ENCODE assay signal across 8 cellular contexts in genomic region chr22:38353142-38353629, GRCh38. TPM values are rescaled to one million over a fixed set of nuclear protein-coding genes. Genes with fewer than 3 reads are reported as not detected.
DNase-seq lines count a peak whose midpoint lies in the region; ATAC-seq and TF ChIP-seq lines count a peak whose summit lies in the region.

No MANE protein-coding gene starts in this region.

- peaks cover 0 to 27% of the 10 kb centered on the region in 2 donors for H3K36me3 ChIP-seq in left lung

- H3K9me3 ChIP-seq in left lung: no peaks in the 10 kb centered on the region

- TF ChIP-seq CTCF in cardiac fibroblast (IDR thresholded peaks at IDR 0.05; ENCODE audit: low read depth, low read length) (peak; percentile 59), left lung (IDR thresholded peaks at IDR 0.05) (peak; percentile 97 to 99)

- peak; percentile 80 to 81 for ATAC-seq in activated CD4-positive, CD25-positive, alpha-beta regulatory T cell treated with anti-CD3 and anti-CD28 coated beads, Interleukin-2, amount 50 U/mL, for 24 hours
- ATAC-seq in left lung (peak; percentile 96), HG03432 (IDR thresholded peaks at IDR 0.05; ENCODE audit: unreplicated experiment) (no peak)

- H3K4me3 ChIP-seq in cardiac fibroblast (replicated peaks in 1 of 2; ENCODE audit: low read depth in 2 of 2, low read length in 2 of 2) (no peak overlapping the region), left lung (no peak overlapping the region)

- no peak overlapping the region for H3K27ac ChIP-seq in left lung

- intact Hi-C loops in left lung (cut with DNase I): loop anchor here in 1 of 2 donors (10.0 kb wide), 1 partner anchor 238 kb away; the partner anchor contains the start of gene BAIAP2L2

- H3K27me3 ChIP-seq in left lung: peaks cover 0 to 9% of the 10 kb centered on the region in 2 donors

- DNase-seq in DMS 273 (lab: John Stamatoyannopoulos, UW; ENCODE audit: unreplicated experiment) (peak; percentile 73), DMS 273 treated with DMSO at 0.1 percent for 48 hours (lab: John Stamatoyannopoulos, UW) (no peak), LHCN-M2 (ENCODE audit: low read depth) (peak; percentile 41), cardiac fibroblast (ENCODE audit: low read depth in 2 of 2) (peak; percentile 59), left lung (peak; percentile 66 to 96)
- DNase-seq in stimulated activated CD4-positive, alpha-beta T cell treated with anti-CD3 and anti-CD28 coated beads, Interleukin-4, amount 100 ng/mL, for 48 hours (ENCODE audit: low read depth in 2 of 2): peak; percentile 39 to 67

- H3K4me1 ChIP-seq in left lung: peaks cover 0 to 6% of the 10 kb centered on the region in 2 donors

RNA-seq across cellular contexts. Expression of gene CSNK1E, which starts 36.0 kb away (rescaled TPM):
- 121 and 134 TPM in 2 replicates for total RNA-seq in LHCN-M2 (2014; rRNA removed)
- 120 TPM for polyA plus RNA-seq in LHCN-M2 (2012)
- total RNA-seq in left lung: 100 to 1,000 TPM in 1 of 2 donors, 10 to 100 TPM in 1; 95.3 to 123 TPM
